In genomic region chrX:47560831-47561652, GRCh38 we compare ENCODE assay signal across 1 cellular context.
A peak's percentile ranks its signal among the peaks of the same experiment; 100 is the strongest.
TF ChIP-seq lines count a peak whose summit lies in the region.

Gene ARAF (plus strand): TSS chrX:47561205. CDS start chrX:47562968, 1,763 bp downstream.

TF ChIP-seq in K562, 482 proteins besides CTCF, POLR2A, EP300 and RAD21 (continued from another document and continues in another):
- no peak for TF ChIP-seq ELK3 (CRISPR knock-in tag; IDR thresholded peaks at IDR 0.05)
- peak; percentile 31; the same call in 1 of the 2 replicates for TF ChIP-seq ARID1B (IDR thresholded peaks at IDR 0.05)
- TF ChIP-seq MCM2 (IDR thresholded peaks at IDR 0.05; ENCODE audit: low read depth): no peak
- TF ChIP-seq MAFF (IDR thresholded peaks at IDR 0.05; ENCODE audit: low read length): peak; percentile 37; the same call in 1 of the 2 replicates
- peak; percentile 96 for TF ChIP-seq TCF7L2 (IDR thresholded peaks at IDR 0.05; ENCODE audit: low read depth, low read length)
- peak; percentile 60 to 88 (median 85) for TF ChIP-seq YY1 (IDR thresholded peaks at IDR 0.05; ENCODE audit: borderline replicate concordance in 1 of 3, control insufficient read depth in 1 of 3, extremely low read depth in 1 of 3, insufficient read depth in 3 of 3, insufficient read length in 1 of 3, insufficient replicate concordance in 2 of 3, low read depth in 1 of 3, low read length in 2 of 3)
- TF ChIP-seq ESRRA (IDR thresholded peaks at IDR 0.05; ENCODE audit: borderline replicate concordance, low read depth): no peak; the same call in 1 of the 2 replicates
- TF ChIP-seq JUN (IDR thresholded peaks at IDR 0.05; ENCODE audit: borderline replicate concordance, low read depth, low read length): no peak
- TF ChIP-seq JUN (CRISPR knock-in tag; IDR thresholded peaks at IDR 0.05; ENCODE audit: borderline replicate concordance): no peak
- TF ChIP-seq SFPQ (IDR thresholded peaks at IDR 0.05; ENCODE audit: low read depth, low read length): no peak
- TF ChIP-seq BRCA1 (IDR thresholded peaks at IDR 0.05): no peak
- no peak for TF ChIP-seq BRCA1 (CRISPR knock-in tag; IDR thresholded peaks at IDR 0.05)
- no peak; a peak in 1 of 4 replicates for TF ChIP-seq MLLT1 (IDR thresholded peaks at IDR 0.05)
- TF ChIP-seq ZBTB12 (CRISPR knock-in tag; IDR thresholded peaks at IDR 0.05): no peak
- 0 out of 2 replicates have a peak, but pooled peaks have one; percentile 18 for TF ChIP-seq GTF2E2 (tag; IDR thresholded peaks at IDR 0.05)
- peak; percentile 64 for TF ChIP-seq MEIS2 (IDR thresholded peaks at IDR 0.05; ENCODE audit: partially characterized antibody)
- TF ChIP-seq CC2D1A (IDR thresholded peaks at IDR 0.05): no peak
- no peak for TF ChIP-seq PHB2 (IDR thresholded peaks at IDR 0.05; ENCODE audit: low read depth)
- no peak for TF ChIP-seq KLF16 (IDR thresholded peaks at IDR 0.05)
- no peak for TF ChIP-seq TFAM (CRISPR knock-in tag; conservative IDR thresholded peaks at IDR 0.05)
- TF ChIP-seq DLX4 (CRISPR knock-in tag; IDR thresholded peaks at IDR 0.05): no peak
- TF ChIP-seq ZNF316 (IDR thresholded peaks at IDR 0.05): no peak
- no peak for TF ChIP-seq FOXJ3 (CRISPR knock-in tag; IDR thresholded peaks at IDR 0.05)
- no peak for TF ChIP-seq FOXA3 (CRISPR knock-in tag; conservative IDR thresholded peaks at IDR 0.05 in 1 of 2, IDR thresholded peaks at IDR 0.05 in 1 of 2)
- no peak for TF ChIP-seq HOMEZ (CRISPR knock-in tag; IDR thresholded peaks at IDR 0.05)
- no peak for TF ChIP-seq ILF3 (IDR thresholded peaks at IDR 0.05; ENCODE audit: borderline replicate concordance)
- no peak for TF ChIP-seq ZNF512 (tag; IDR thresholded peaks at IDR 0.05)
- no peak for TF ChIP-seq STAT5B (CRISPR knock-in tag; IDR thresholded peaks at IDR 0.05)
- no peak for TF ChIP-seq ZNF253 (CRISPR knock-in tag; conservative IDR thresholded peaks at IDR 0.05)
- no peak for TF ChIP-seq MIER1 (IDR thresholded peaks at IDR 0.05; ENCODE audit: low read depth)
- TF ChIP-seq ZNF445 (CRISPR knock-in tag; IDR thresholded peaks at IDR 0.05; ENCODE audit: low read depth): no peak
- 0 out of 3 replicates have a peak, but pooled peaks of 1 of the 2 experiments have one; percentile 26 for TF ChIP-seq CBX3 (IDR thresholded peaks at IDR 0.05; ENCODE audit: borderline replicate concordance in 1 of 2, low read length in 2 of 2)
- TF ChIP-seq ETS2 (tag; IDR thresholded peaks at IDR 0.05; ENCODE audit: borderline replicate concordance, poor library complexity, severe bottlenecking): no peak
- TF ChIP-seq BCL6 (CRISPR knock-in tag; IDR thresholded peaks at IDR 0.05): no peak
- no peak for TF ChIP-seq TRIM28 (IDR thresholded peaks at IDR 0.05)
- TF ChIP-seq SNIP1 (IDR thresholded peaks at IDR 0.05; ENCODE audit: low read depth): no peak
- TF ChIP-seq SIN3B (IDR thresholded peaks at IDR 0.05; ENCODE audit: low read depth): no peak
- TF ChIP-seq CEBPG (CRISPR knock-in tag; IDR thresholded peaks at IDR 0.05): no peak; the same call in 1 of the 2 replicates
- TF ChIP-seq CEBPG (tag; conservative IDR thresholded peaks at IDR 0.05 in 1 of 2, IDR thresholded peaks at IDR 0.05 in 1 of 2): no peak
- no peak for TF ChIP-seq SLC30A9 (CRISPR knock-in tag; IDR thresholded peaks at IDR 0.05)
- TF ChIP-seq E2F8 (IDR thresholded peaks at IDR 0.05; ENCODE audit: low read depth, partially characterized antibody): no peak
- peak; percentile 88 for TF ChIP-seq RB1 (IDR thresholded peaks at IDR 0.05; ENCODE audit: low read depth)
- peak; percentile 39; the same call in 1 of the 2 replicates for TF ChIP-seq E2F1 (CRISPR knock-in tag; IDR thresholded peaks at IDR 0.05)
- no peak for TF ChIP-seq MTA2 (IDR thresholded peaks at IDR 0.05; ENCODE audit: low read depth)
- no peak for TF ChIP-seq KLF13 (tag; IDR thresholded peaks at IDR 0.05; ENCODE audit: borderline replicate concordance, low read depth)
- TF ChIP-seq SRF (CRISPR knock-in tag; IDR thresholded peaks at IDR 0.05): 0 out of 4 replicates have a peak, but pooled peaks of 1 of the 2 experiments have one; percentile 14
- no peak for TF ChIP-seq ZNF134 (CRISPR knock-in tag; conservative IDR thresholded peaks at IDR 0.05)
- TF ChIP-seq ELF1 (tag; IDR thresholded peaks at IDR 0.05): peak; percentile 86
- no peak for TF ChIP-seq HMGN3 (IDR thresholded peaks at IDR 0.05; ENCODE audit: borderline replicate concordance, extremely low read depth, insufficient read length, low read depth, low read length)
- no peak for TF ChIP-seq NFATC3 (IDR thresholded peaks at IDR 0.05)
- TF ChIP-seq THAP7 (CRISPR knock-in tag; IDR thresholded peaks at IDR 0.05): no peak
- TF ChIP-seq CAMTA2 (CRISPR knock-in tag; conservative IDR thresholded peaks at IDR 0.05): no peak
- no peak for TF ChIP-seq EZH2 (IDR thresholded peaks at IDR 0.05; ENCODE audit: borderline replicate concordance, low read depth, low read length)
- TF ChIP-seq HDGF (IDR thresholded peaks at IDR 0.05): no peak
- no peak for TF ChIP-seq TAF15 (IDR thresholded peaks at IDR 0.05; ENCODE audit: low read depth, low read length)
- TF ChIP-seq RUNX1 (IDR thresholded peaks at IDR 0.05; ENCODE audit: low read depth): no peak
- peak; percentile 76 for TF ChIP-seq SP2 (IDR thresholded peaks at IDR 0.05; ENCODE audit: extremely low read depth, low read depth, low read length, poor library complexity, severe bottlenecking)
